In genomic region chr3:18657858-18658820, GRCh38 we compare ENCODE assay signal across 1 cellular context.
TF ChIP-seq lines count a peak whose summit lies in the region.

No MANE protein-coding gene starts in this region.

TF ChIP-seq in H1, 55 proteins besides CTCF, POLR2A, EP300 and RAD21 (continued from another document):
- TF ChIP-seq KDM4A (IDR thresholded peaks at IDR 0.05; ENCODE audit: low read depth, low read length, severe bottlenecking) (no peak), ATF2 (IDR thresholded peaks at IDR 0.05; ENCODE audit: low read length) (no peak)
